In genomic region chr21:10325546-10325945, GRCh38 we compare ENCODE assay signal across 7 cellular contexts.
DNase-seq lines count a peak whose midpoint lies in the region; ATAC-seq and TF ChIP-seq lines count a peak whose summit lies in the region.
"Not testable (repeated sequence)": the region's sequence is repeated elsewhere in the genome, so short reads cannot be mapped to it uniquely, and the experiment has no call there.

No MANE protein-coding gene starts in this region.

- 64 to 75% (median 69%) methylated on average over 5 of the region's 5 CpGs for WGBS in heart left ventricle, 4 donors
- WGBS in prostate gland: 45% methylated on average over 5 of the region's 5 CpGs

- H3K27me3 Mint-ChIP-seq in HFFc6 (ENCODE audit: insufficient read depth): not testable (repeated sequence)

- H3K36me3 ChIP-seq in heart left ventricle, prostate gland: not testable (repeated sequence)

- peaks cover 18% of the 10 kb centered on the region for H3K36me3 Mint-ChIP-seq in HFFc6 (ENCODE audit: low read depth)

- peaks cover 51% of the 10 kb centered on the region for H3K9me3 Mint-ChIP-seq in HFFc6

- H3K27ac ChIP-seq in heart left ventricle, prostate gland: not testable (repeated sequence)

- H3K9me3 ChIP-seq in heart left ventricle: peaks cover 0 to 50% (median 17%) of the 10 kb centered on the region in 12 donors
- H3K9me3 ChIP-seq in prostate gland: peaks cover 11% of the 10 kb centered on the region

- not testable (repeated sequence) for H3K27ac Mint-ChIP-seq in HFFc6

- intact Hi-C loops in heart left ventricle (cut with DNase I); prostate gland (cut with DNase I): not testable (repeated sequence)

- H3K4me1 Mint-ChIP-seq in HFFc6 (ENCODE audit: low read depth): not testable (repeated sequence)

- H3K4me3 ChIP-seq in heart left ventricle, prostate gland: not testable (repeated sequence)

- not testable (repeated sequence) for TF ChIP-seq CTCF in GM10266 (IDR thresholded peaks at IDR 0.05; ENCODE audit: control insufficient read depth, insufficient read depth, low read depth, missing control alignments); HFFc6 (IDR thresholded peaks at IDR 0.05); heart left ventricle (IDR thresholded peaks at IDR 0.05); prostate gland (IDR thresholded peaks at IDR 0.05)

- H3K4me3 Mint-ChIP-seq in HFFc6: not testable (repeated sequence)

- not testable (repeated sequence) for TF ChIP-seq POLR2A in heart left ventricle (IDR thresholded peaks at IDR 0.05); prostate gland (IDR thresholded peaks at IDR 0.05)

- ATAC-seq in HG03521 (IDR thresholded peaks at IDR 0.05; ENCODE audit: unreplicated experiment) (peak; percentile 88), heart left ventricle (peak in 2 of 4 donors; percentile 89 to 92)
- ATAC-seq in activated CD4-positive, CD25-positive, alpha-beta regulatory T cell treated with anti-CD3 and anti-CD28 coated beads, Interleukin-2, amount 50 U/mL, for 24 hours: peak; percentile 80 to 84

- peak; percentile 8 for DNase-seq in GM10266 (ENCODE audit: extremely low spot score)
- DNase-seq in HFFc6: peak; percentile 88
- DNase-seq in brain pericyte (ENCODE audit: low read depth, low spot score): peak; percentile 95
- DNase-seq in heart left ventricle: peak in 4 of 5 donors; percentile 19 to 88 (median 61)
- peak; percentile 88 for DNase-seq in prostate gland (ENCODE audit: low spot score)

- H3K4me1 ChIP-seq in heart left ventricle; prostate gland (replicated peaks): not testable (repeated sequence)

- H3K27me3 ChIP-seq in heart left ventricle; prostate gland (replicated peaks; ENCODE audit: insufficient read depth): not testable (repeated sequence)

Comparison
In these comparisons a context has a peak if more than half of its experiments do, and no peak if none do; other contexts are left out.
1. DNase-seq: peak in every context shown above with its lines; median percentile 95 in brain pericyte; 88 in HFFc6; 88 in prostate gland; 61 in heart left ventricle; 8 in GM10266.